In genomic region chr9:122370869-122371467, GRCh38 we compare ENCODE assay signal across 8 cellular contexts. TPM values are rescaled to one million over a fixed set of nuclear protein-coding genes. Genes with fewer than 3 reads are reported as not detected.
DNase-seq lines count a peak whose midpoint lies in the region; ATAC-seq and TF ChIP-seq lines count a peak whose summit lies in the region.

Gene PTGS1, plus strand, starts transcription at chr9:122371024. Its CDS starts 61 bp downstream, at chr9:122371085.

- CTCF ChIA-PET in AG04450 (lab: Charles Lee) = interaction anchor here (1.1 kb wide), 1 partner anchor 15 kb away, joined by 3 read pairs; no protein-coding TSS in a partner anchor

- no peaks in the 10 kb centered on the region for H3K27me3 ChIP-seq in AG04450 (ENCODE audit: control insufficient read depth, insufficient read depth, low read length)

- peak; percentile 54 for ATAC-seq in HG03095 (IDR thresholded peaks at IDR 0.05; ENCODE audit: unreplicated experiment)

- H3K4me3 ChIP-seq in AG04450 (ENCODE audit: low read depth, low read length) = peak within 1 kb of the TSS; percentile 72

- H3K27ac ChIP-seq in AG04450 (ENCODE audit: low read depth, low read length) = no peak within 1 kb of the TSS

- H3K9me3 ChIP-seq in AG04450 (ENCODE audit: control insufficient read depth, insufficient read depth, low read length) = peaks cover 10% of the 10 kb centered on the region

- DNase-seq in AG04450 (ENCODE audit: low read depth, low spot score) = no peak
- DNase-seq in RPMI8226 = peak; percentile 80
- peak; percentile 40 for DNase-seq in epidermal melanocyte (ENCODE audit: insufficient read length, low spot score)
- peak; percentile 64 for DNase-seq in myocyte (ENCODE audit: low read depth)
- no peak for DNase-seq in pons (ENCODE audit: low spot score)
- DNase-seq in 8988T = no peak

- POLR2A ChIA-PET in AG04450 (lab: Yijun Ruan, JAX) = interaction anchor here (0.9 to 1.4 kb wide), 4 partner anchors 12 to 74 kb away, joined by 3 to 4 read pairs (median 4); no protein-coding TSS in a partner anchor

- no peak for TF ChIP-seq CTCF in AG04450 (IDR thresholded peaks at IDR 0.05; ENCODE audit: low read depth, low read length)

- peak; percentile 25 for TF ChIP-seq POLR2A in GM15510 (IDR thresholded peaks at IDR 0.05; ENCODE audit: borderline replicate concordance, extremely low read depth, insufficient read length)

RNA-seq across cellular contexts. Expression of gene PTGS1, which starts in this region (rescaled TPM):
- polyA plus RNA-seq in AG04450 (2011; rRNA removed) = 78.3 and 83.1 TPM in 2 replicates
- 56.1 and 65.0 TPM in 2 replicates for polyA minus RNA-seq in AG04450 (2011; rRNA and poly(A)+ RNA removed)
- 9.6 and 14.0 TPM in 2 replicates for total RNA-seq in myocyte
- polyA plus RNA-seq in myocyte (2012) = 3.3 TPM

Comparison
In these comparisons a context has a peak if more than half of its experiments do, and no peak if none do; other contexts are left out.
1. DNase-seq: peak in RPMI8226 (single experiment), epidermal melanocyte (single experiment) and myocyte (single experiment); none in AG04450 (single experiment), pons (single experiment) and 8988T (single experiment).